26 cellular contexts compared by ENCODE assay signal in genomic region chr15:75533945-75534344, GRCh38. TPM values are rescaled to one million over a fixed set of nuclear protein-coding genes. Genes with fewer than 3 reads are reported as not detected.
A peak's percentile ranks its signal among the peaks of the same experiment; 100 is the strongest.
DNase-seq lines count a peak whose midpoint lies in the region; ATAC-seq and TF ChIP-seq lines count a peak whose summit lies in the region.
"Had no signal": no experiment of that assay in that cellular context is flagged by ENCODE, and none has a peak within 500 bp of the region (broad histone marks: within the 10 kb centered on the region; RNA-seq: fewer than 3 reads in every experiment).

No MANE protein-coding gene starts in this region.

- BruUV-seq in MCF 10A (replicated peaks; lab: Mats Ljungman, UMichigan): no TSS peak

- H3K4me1 Mint-ChIP-seq in MCF 10A (ENCODE audit: insufficient read depth, unreplicated experiment) (peaks cover 30% of the 10 kb centered on the region), T-cell (peaks cover 18 to 39% (median 20%) of the 10 kb centered on the region in 3 donors), glutamatergic neuron (ENCODE audit: low read depth, unreplicated experiment) (peaks cover 30% of the 10 kb centered on the region), type B pancreatic cell (ENCODE audit: unreplicated experiment) (peaks cover 40% of the 10 kb centered on the region)

- H3K27ac Mint-ChIP-seq in MCF 10A (ENCODE audit: low read depth, unreplicated experiment): no peak overlapping the region
- peak overlapping the region; percentile 29 to 49 for H3K27ac Mint-ChIP-seq in T-cell
- peak overlapping the region; percentile 33 for H3K27ac Mint-ChIP-seq in glutamatergic neuron (ENCODE audit: unreplicated experiment)
- H3K27ac Mint-ChIP-seq in type B pancreatic cell: peak overlapping the region; percentile 83
- H3K27ac Mint-ChIP-seq: activated CD4-positive, alpha-beta T cell treated with anti-CD3 and anti-CD28 coated beads, Interleukin-2, amount 10 ng/mL, durations not matched to agents 7 days and 5 days; activated T-cell treated with anti-CD3 and anti-CD28 coated beads, Interleukin-2, amount 50 U/mL, for 24 hours; B cell; IgD-negative memory B cell; neural progenitor cell; T-helper 1 cell treated with Interleukin-12 subunit alpha and Interleukin-12 subunit beta and Interleukin-4 antibody, amounts not matched to agents 30 μg/mL and 1 μg/mL, for 36 hours had no signal

- peaks cover 6% of the 10 kb centered on the region for H3K36me3 Mint-ChIP-seq in MCF 10A (ENCODE audit: insufficient read depth, unreplicated experiment)
- peaks cover 13% of the 10 kb centered on the region for H3K36me3 Mint-ChIP-seq in T-cell
- no peaks in the 10 kb centered on the region for H3K36me3 Mint-ChIP-seq in glutamatergic neuron (ENCODE audit: unreplicated experiment)
- peaks cover 9% of the 10 kb centered on the region for H3K36me3 Mint-ChIP-seq in type B pancreatic cell

- peak overlapping the region; percentile 70 to 88 for H3K27ac ChIP-seq in breast epithelium
- H3K27ac ChIP-seq: neural progenitor cell, SK-N-MC had no signal

- no peaks in the 10 kb centered on the region for H3K27me3 Mint-ChIP-seq in MCF 10A (ENCODE audit: insufficient read depth, unreplicated experiment)
- no peaks in the 10 kb centered on the region for H3K27me3 Mint-ChIP-seq in T-cell
- no peaks in the 10 kb centered on the region for H3K27me3 Mint-ChIP-seq in glutamatergic neuron (ENCODE audit: unreplicated experiment)
- H3K27me3 Mint-ChIP-seq in type B pancreatic cell: no peaks in the 10 kb centered on the region
- H3K27me3 Mint-ChIP-seq: activated CD4-positive, alpha-beta T cell treated with anti-CD3 and anti-CD28 coated beads, Interleukin-2, amount 10 ng/mL, durations not matched to agents 7 days and 5 days; activated T-cell treated with anti-CD3 and anti-CD28 coated beads, Interleukin-2, amount 50 U/mL, for 24 hours; B cell; IgD-negative memory B cell had no signal

- H3K27me3 ChIP-seq in breast epithelium: no peaks in the 10 kb centered on the region
- H3K27me3 ChIP-seq: MG63, neural progenitor cell, right lobe of liver had no signal

- H3K9me3 Mint-ChIP-seq in MCF 10A (ENCODE audit: unreplicated experiment) (no peaks in the 10 kb centered on the region), T-cell (no peaks in the 10 kb centered on the region), glutamatergic neuron (ENCODE audit: unreplicated experiment) (peaks cover 9% of the 10 kb centered on the region), type B pancreatic cell (no peaks in the 10 kb centered on the region)
- H3K9me3 Mint-ChIP-seq: activated CD4-positive, alpha-beta T cell treated with anti-CD3 and anti-CD28 coated beads, Interleukin-2, amount 10 ng/mL, durations not matched to agents 7 days and 5 days; activated T-cell treated with anti-CD3 and anti-CD28 coated beads, Interleukin-2, amount 50 U/mL, for 24 hours; IgD-negative memory B cell; neural progenitor cell; T-helper 1 cell treated with Interleukin-12 subunit alpha and Interleukin-12 subunit beta and Interleukin-4 antibody, amounts not matched to agents 30 μg/mL and 1 μg/mL, for 36 hours had no signal

- POLR2A ChIA-PET in MCF 10A (lab: Yijun Ruan, JAX): interaction anchor here (1.3 to 3.6 kb wide), 5 partner anchors 10 to 80 kb away, joined by 3 to 33 read pairs (median 8); partner anchors contain the start of gene PTPN9
- POLR2A ChIA-PET in T-cell (lab: Charles Lee): no interaction called here

- H3K4me3 Mint-ChIP-seq in MCF 10A (ENCODE audit: unreplicated experiment) (no peak overlapping the region), T-cell (no peak overlapping the region), glutamatergic neuron (ENCODE audit: unreplicated experiment) (no peak overlapping the region), type B pancreatic cell (no peak overlapping the region)
- H3K4me3 Mint-ChIP-seq: activated CD4-positive, alpha-beta T cell treated with anti-CD3 and anti-CD28 coated beads, Interleukin-2, amount 10 ng/mL, durations not matched to agents 7 days and 5 days; activated T-cell treated with anti-CD3 and anti-CD28 coated beads, Interleukin-2, amount 50 U/mL, for 24 hours; B cell; IgD-negative memory B cell; neural progenitor cell; T-helper 1 cell treated with Interleukin-12 subunit alpha and Interleukin-12 subunit beta and Interleukin-4 antibody, amounts not matched to agents 30 μg/mL and 1 μg/mL, for 36 hours had no signal

- ATAC-seq in T-cell (replicated peaks in 1 of 4): no peak
- no peak for ATAC-seq in HG03139 (IDR thresholded peaks at IDR 0.05; ENCODE audit: unreplicated experiment)
- ATAC-seq: right lobe of liver; stimulated activated naive CD8-positive, alpha-beta T cell treated with anti-CD3 and anti-CD28 coated beads, Interleukin-15, Interleukin-2, amounts not matched to agents 100 U/mL and 50 U/mL, for 24 hours had no signal

- no peaks in the 10 kb centered on the region for H3K36me3 ChIP-seq in breast epithelium
- H3K36me3 ChIP-seq: MG63, neural progenitor cell, right lobe of liver, thoracic aorta had no signal

- CTCF ChIA-PET in MCF 10A (lab: Yijun Ruan, JAX): interaction anchor here (0.8 kb wide), 1 partner anchor 45 kb away, joined by 3 read pairs; the partner anchor contains the start of gene PTPN9
- CTCF ChIA-PET in T-cell (lab: Charles Lee): no interaction called here

- H3K4me1 ChIP-seq in breast epithelium: peaks cover 8 to 21% of the 10 kb centered on the region in 2 donors
- H3K4me1 ChIP-seq: neural progenitor cell had no signal

- H3K4me3 ChIP-seq in breast epithelium: no peak overlapping the region
- H3K4me3 ChIP-seq: MG63, neural progenitor cell, right lobe of liver, SK-N-MC, thoracic aorta had no signal

- no peaks in the 10 kb centered on the region for H3K9me3 ChIP-seq in breast epithelium
- H3K9me3 ChIP-seq: MG63, right lobe of liver, thoracic aorta had no signal

- TF ChIP-seq CTCF in breast epithelium (IDR thresholded peaks at IDR 0.05): no peak
- TF ChIP-seq CTCF in MCF 10A (IDR thresholded peaks at IDR 0.05; ENCODE audit: unreplicated experiment): no peak
- TF ChIP-seq CTCF in glutamatergic neuron (IDR thresholded peaks at IDR 0.05; ENCODE audit: partially characterized antibody, unreplicated experiment): no peak
- no peak for TF ChIP-seq CTCF in type B pancreatic cell (conservative IDR thresholded peaks at IDR 0.05)

- DNase-seq in breast epithelium (ENCODE audit: low spot score in 2 of 2) (no peak), MCF 10A (ENCODE audit: unreplicated experiment) (no peak), T-cell (no peak), glutamatergic neuron (no peak), type B pancreatic cell (ENCODE audit: extremely low spot score, unreplicated experiment) (no peak), NCI-H524 treated with DMSO at 0.1 percent for 48 hours (lab: John Stamatoyannopoulos, UW) (no peak), MV-4-11 (lab: John Stamatoyannopoulos, UW) (no peak)
- DNase-seq: activated CD4-positive, alpha-beta T cell treated with anti-CD3 and anti-CD28 coated beads, Interleukin-2, amount 10 ng/mL, durations not matched to agents 7 days and 5 days; activated gamma-delta T cell treated with Interleukin-2 at 50 U/mL for 16 hours; activated T-cell treated with anti-CD3 and anti-CD28 coated beads, Interleukin-2, amount 50 U/mL, for 24 hours; amygdala; DMS53; effector CD8-positive, alpha-beta T cell; erythroblast; left cardiac atrium; MG63; NCI-H1417 treated with DMSO at 0.1 percent for 48 hours; right lobe of liver; stimulated activated naive CD8-positive, alpha-beta T cell treated with anti-CD3 and anti-CD28 coated beads, Interleukin-15, Interleukin-2, amounts not matched to agents 100 U/mL and 50 U/mL, for 24 hours had no signal

- intact Hi-C loops in breast epithelium (cut with DNase I; ENCODE audit: low total_unique reads): no loop called here
- intact Hi-C loops in MCF 10A (cut with micrococcal nuclease): loop anchor here (5.0 kb wide), 1 partner anchor 43 kb away; the partner anchor contains the start of gene PTPN9

- no peak for TF ChIP-seq POLR2A in breast epithelium (IDR thresholded peaks at IDR 0.05)

RNA-seq across cellular contexts. Expression of gene PTPN9, which starts 45.2 kb away (rescaled TPM):
- total RNA-seq in breast epithelium (10 to 100 TPM; 16.2 to 23.9 (median 19.9) TPM), MCF 10A (2022) (31.6 and 33.0 TPM in 2 replicates), T-cell (10 to 100 TPM; 12.7 to 19.6 (median 16.3) TPM), glutamatergic neuron (ENCODE audit: unreplicated experiment) (138 TPM), type B pancreatic cell (ENCODE audit: low replicate concordance) (26.2 and 31.3 TPM in 2 replicates)
